ENCODE assay signal across 11 cellular contexts in genomic region chr10:29257106-29257783, GRCh38. TPM values are rescaled to one million over a fixed set of nuclear protein-coding genes. Genes with fewer than 3 reads are reported as not detected.
DNase-seq lines count a peak whose midpoint lies in the region; ATAC-seq and TF ChIP-seq lines count a peak whose summit lies in the region.
"Had no signal": no experiment of that assay in that cellular context is flagged by ENCODE, and none has a peak within 500 bp of the region (broad histone marks: within the 10 kb centered on the region; RNA-seq: fewer than 3 reads in every experiment).

No MANE protein-coding gene starts in this region.

- peaks cover 7% of the 10 kb centered on the region for H3K9me3 Mint-ChIP-seq in Caco-2 (ENCODE audit: unreplicated experiment)
- no peaks in the 10 kb centered on the region for H3K9me3 Mint-ChIP-seq in type B pancreatic cell

- ATAC-seq in PC-3, result peak; percentile 91
- ATAC-seq in HG02973 (IDR thresholded peaks at IDR 0.05; ENCODE audit: unreplicated experiment), result no peak
- ATAC-seq: left lobe of liver had no signal

- H3K27ac Mint-ChIP-seq in Caco-2 (ENCODE audit: unreplicated experiment) (peak overlapping the region; percentile 90), type B pancreatic cell (no peak overlapping the region)

- H3K27ac ChIP-seq in PC-3 (ENCODE audit: low read length) (peak overlapping the region; percentile 61), ovary (peak overlapping the region; percentile 27 to 60)

- peaks cover 65% of the 10 kb centered on the region for H3K4me1 ChIP-seq in Caco-2
- peaks cover 22% of the 10 kb centered on the region for H3K4me1 ChIP-seq in PC-3 (ENCODE audit: insufficient read depth, low read length)
- peaks cover 18% of the 10 kb centered on the region for H3K4me1 ChIP-seq in ovary (ENCODE audit: insufficient read depth)

- no peaks in the 10 kb centered on the region for H4K20me1 ChIP-seq in PC-3 (ENCODE audit: low read length)

- peak overlapping the region; percentile 63 for H3K4me2 ChIP-seq in PC-3 (ENCODE audit: low read length)

- H3K4me3 Mint-ChIP-seq in Caco-2 (ENCODE audit: unreplicated experiment), result peak overlapping the region; percentile 55
- H3K4me3 Mint-ChIP-seq in type B pancreatic cell, result no peak overlapping the region

- H3K36me3 Mint-ChIP-seq in Caco-2 (ENCODE audit: insufficient read depth, unreplicated experiment) (no peaks in the 10 kb centered on the region), type B pancreatic cell (no peaks in the 10 kb centered on the region)

- no peak overlapping the region for H2AFZ ChIP-seq in PC-3 (ENCODE audit: low read length)

- POLR2A ChIA-PET in Caco-2 (lab: Charles Lee) (interaction anchor here (0.7 to 1.0 kb wide), 2 partner anchors 153 to 318 kb away, joined by 3 to 4 read pairs; no protein-coding TSS in a partner anchor), PC-3 (lab: Charles Lee; ENCODE audit: unreplicated experiment) (no interaction called here)

- peak; percentile 49 for TF ChIP-seq EP300 in ovary (IDR thresholded peaks at IDR 0.05)

- H3K4me3 ChIP-seq in Caco-2 (ENCODE audit: low read depth, low read length), result no peak overlapping the region
- H3K4me3 ChIP-seq in PC-3 (ENCODE audit: low read length), result no peak overlapping the region
- H3K4me3 ChIP-seq in fibroblast of mammary gland (ENCODE audit: control insufficient read depth, low read depth, low read length), result no peak overlapping the region
- no peak overlapping the region for H3K4me3 ChIP-seq in ovary

- H3K27me3 ChIP-seq in Caco-2 (replicated peaks; ENCODE audit: control insufficient read depth, insufficient read depth, low read length) (no peaks in the 10 kb centered on the region), PC-3 (ENCODE audit: low read length) (0 out of 2 replicates have a peak, but pooled peaks cover 8% of the 10 kb centered on the region), ovary (no peaks in the 10 kb centered on the region)

- H3K9me3 ChIP-seq in Caco-2 (no peaks in the 10 kb centered on the region), PC-3 (ENCODE audit: low read length) (no peaks in the 10 kb centered on the region), ovary (no peaks in the 10 kb centered on the region)

- TF ChIP-seq CTCF in Caco-2 (IDR thresholded peaks at IDR 0.05; ENCODE audit: insufficient read depth in 1 of 2, low read depth in 1 of 2, low read length in 1 of 2, severe bottlenecking in 1 of 2, unreplicated experiment in 1 of 2) (no peak), PC-3 (conservative IDR thresholded peaks at IDR 0.05; ENCODE audit: low read depth, low read length) (no peak), fibroblast of mammary gland (conservative IDR thresholded peaks at IDR 0.05; ENCODE audit: control insufficient read depth, insufficient read depth, low read depth, low read length) (no peak), ovary (IDR thresholded peaks at IDR 0.05) (no peak), type B pancreatic cell (conservative IDR thresholded peaks at IDR 0.05) (no peak)

- CTCF ChIA-PET in Caco-2 (lab: Charles Lee), result interaction anchor here (1.0 to 2.2 kb wide), 5 partner anchors 18 to 593 kb away, joined by 3 to 9 read pairs (median 5); partner anchors contain the start of gene BAMBI
- CTCF ChIA-PET in PC-3 (lab: Charles Lee), result no interaction called here

- peak; percentile 73 for DNase-seq in Caco-2
- peak; percentile 82 for DNase-seq in PC-3
- peak; percentile 97 for DNase-seq in fibroblast of mammary gland (ENCODE audit: low read depth)
- DNase-seq in ovary, result peak; percentile 64 to 90 (median 87)
- DNase-seq in NCI-H1417 (lab: John Stamatoyannopoulos, UW), result no peak
- DNase-seq in NCI-H2029 treated with DMSO at 0.1 percent for 48 hours (lab: John Stamatoyannopoulos, UW), result no peak
- no peak for DNase-seq in type B pancreatic cell (ENCODE audit: extremely low spot score, unreplicated experiment)
- DNase-seq: Calu3 had no signal

- H3K36me3 ChIP-seq in Caco-2 (ENCODE audit: control insufficient read depth, insufficient read depth, low read length), result no peaks in the 10 kb centered on the region
- no peaks in the 10 kb centered on the region for H3K36me3 ChIP-seq in PC-3 (ENCODE audit: low read depth, low read length)
- H3K36me3 ChIP-seq in ovary, result no peaks in the 10 kb centered on the region

- H3K4me1 Mint-ChIP-seq in Caco-2 (ENCODE audit: low read depth, unreplicated experiment), result peaks cover 57% of the 10 kb centered on the region
- peaks cover 49% of the 10 kb centered on the region for H3K4me1 Mint-ChIP-seq in type B pancreatic cell (ENCODE audit: unreplicated experiment)

- WGBS in ovary, 3 donors, result 7 to 10% (median 8%) methylated on average over 11 of the region's 11 CpGs

- intact Hi-C loops in Caco-2 (cut with micrococcal nuclease; ENCODE audit: unreplicated experiment), result loop anchor here (1.0 to 5.0 kb wide), 5 partner anchors 20 to 580 kb away; partner anchors contain the start of gene BAMBI
- intact Hi-C loops in PC-3 (cut with micrococcal nuclease), result loop anchor here (1.0 to 2.0 kb wide), 2 partner anchors 20 to 23 kb away; no protein-coding TSS in a partner anchor
- intact Hi-C loops in ovary (cut with DNase I), result no loop called here

- no peak for TF ChIP-seq POLR2A in ovary (IDR thresholded peaks at IDR 0.05)

- H3K79me2 ChIP-seq in PC-3 (ENCODE audit: low read length), result no peaks in the 10 kb centered on the region

- BruUV-seq in Caco-2 (replicated peaks; lab: Mats Ljungman, UMichigan) (no TSS peak), PC-3 (replicated peaks; lab: Mats Ljungman, UMichigan) (no TSS peak)

- H3K9me2 ChIP-seq in PC-3 (replicated peaks; ENCODE audit: low read length), result no peaks in the 10 kb centered on the region

- H3K9ac ChIP-seq in PC-3 (ENCODE audit: low read length), result no peak overlapping the region

- H3F3A ChIP-seq in PC-3 (ENCODE audit: low read length, unreplicated experiment), result no peaks in the 10 kb centered on the region

- H3K27me3 Mint-ChIP-seq in Caco-2 (ENCODE audit: insufficient read depth, unreplicated experiment), result no peaks in the 10 kb centered on the region
- H3K27me3 Mint-ChIP-seq in type B pancreatic cell, result peaks cover 6% of the 10 kb centered on the region

RNA-seq across cellular contexts. Expression of gene LYZL1, which starts 31.6 kb away (rescaled TPM):
- total RNA-seq in Caco-2 (2022) (not detected in 2 replicates), PC-3 (2014; rRNA removed) (not detected in 2 replicates), ovary (not detected), type B pancreatic cell (ENCODE audit: low replicate concordance) (not detected in 2 replicates)
- not detected for polyA plus RNA-seq in ovary
- total RNA-seq: Calu3; left lobe of liver; T-helper 1 cell treated with Interleukin-12 subunit alpha and Interleukin-12 subunit beta and Interleukin-4 antibody, amounts not matched to agents 30 ng/mL and 1 ng/mL, for 36 hours had no signal

Comparison
In these comparisons a context has a peak if more than half of its experiments do, and no peak if none do; other contexts are left out.
1. DNase-seq: peak in Caco-2 (2 of 2), PC-3 (single experiment), fibroblast of mammary gland (single experiment) and ovary (5 of 5); none in NCI-H1417 (0 of 3), NCI-H2029 treated with DMSO at 0.1 percent for 48 hours (single experiment) and type B pancreatic cell (single experiment).
2. intact Hi-C loops: an anchor here in Caco-2 (1.0 to 5.0 kb wide) and PC-3 (1.0 to 2.0 kb wide); none called in ovary.